ENCODE assay signal across 1 cellular context in genomic region chr7:40569326-40569725, GRCh38.
TF ChIP-seq lines count a peak whose summit lies in the region.

No MANE protein-coding gene starts in this region.

TF ChIP-seq in IMR-90, 13 proteins besides CTCF, POLR2A, EP300 and RAD21:
- TF ChIP-seq SMC3 (IDR thresholded peaks at IDR 0.05; ENCODE audit: low read depth, low read length) (no peak), MXI1 (IDR thresholded peaks at IDR 0.05; ENCODE audit: borderline replicate concordance, low read depth, low read length) (no peak), CHD1 (IDR thresholded peaks at IDR 0.05; ENCODE audit: low read depth, low read length) (no peak), CEBPB (IDR thresholded peaks at IDR 0.05; ENCODE audit: low read depth, low read length) (no peak), MAZ (IDR thresholded peaks at IDR 0.05; ENCODE audit: borderline replicate concordance, low read depth, low read length) (no peak), MAFK (IDR thresholded peaks at IDR 0.05; ENCODE audit: low read depth, low read length) (no peak), FOS (IDR thresholded peaks at IDR 0.05; ENCODE audit: low read depth, low read length) (no peak), RCOR1 (IDR thresholded peaks at IDR 0.05; ENCODE audit: insufficient replicate concordance, low read length) (no peak), ELK1 (IDR thresholded peaks at IDR 0.05; ENCODE audit: borderline replicate concordance, low read depth, low read length) (no peak), BHLHE40 (IDR thresholded peaks at IDR 0.05; ENCODE audit: low read depth, low read length) (no peak), RFX5 (IDR thresholded peaks at IDR 0.05; ENCODE audit: low read depth, low read length) (no peak)
